8 cellular contexts compared by ENCODE assay signal in genomic region chr10:79071535-79071923, GRCh38. TPM values are rescaled to one million over a fixed set of nuclear protein-coding genes. Genes with fewer than 3 reads are reported as not detected.
DNase-seq lines count a peak whose midpoint lies in the region; ATAC-seq, FAIRE-seq and TF ChIP-seq lines count a peak whose summit lies in the region.

No MANE protein-coding gene starts in this region.

- TF ChIP-seq EP300 in gastroesophageal sphincter (IDR thresholded peaks at IDR 0.05) = no peak
- no peak for TF ChIP-seq EP300 in sigmoid colon (IDR thresholded peaks at IDR 0.05)

- peak overlapping the region; percentile 92 to 99 (median 96) for H3K27ac ChIP-seq in gastroesophageal sphincter
- H3K27ac ChIP-seq in sigmoid colon = peak overlapping the region; percentile 96 to 100 (median 99)

- H3K27me3 ChIP-seq in gastroesophageal sphincter (no peaks in the 10 kb centered on the region), sigmoid colon (no peaks in the 10 kb centered on the region)

- intact Hi-C loops in activated B cell treated with CpG ODN at 0.5 μM for 24 hours (cut with micrococcal nuclease) = no loop called here
- intact Hi-C loops in sigmoid colon (cut with DNase I) = loop anchor here (1.0 to 2.0 kb wide), 3 partner anchors 42 to 769 kb away; no protein-coding TSS in a partner anchor

- DNase-seq in activated B cell treated with CpG ODN at 0.5 μM for 24 hours = no peak
- DNase-seq in sigmoid colon = no peak
- no peak for DNase-seq in NCI-H1092 treated with DMSO at 0.1 percent for 48 hours (lab: John Stamatoyannopoulos, UW)
- DNase-seq in GM12891 (ENCODE audit: insufficient read length, low spot score) = no peak
- no peak for DNase-seq in amygdala (lab: John Stamatoyannopoulos, UW)

- H3K4me3 ChIP-seq in GM08714 (ENCODE audit: low read length) (peak overlapping the region; percentile 4; the same call in 1 of the 2 replicates), gastroesophageal sphincter (peak overlapping the region; percentile 74 to 77), sigmoid colon (peak overlapping the region; percentile 70 to 96 (median 84))

- H3K4me1 Mint-ChIP-seq in activated B cell treated with CpG ODN at 0.5 μM for 24 hours = peaks cover 30% of the 10 kb centered on the region

- ATAC-seq in activated B cell treated with CpG ODN at 0.5 μM for 24 hours (ENCODE audit: low read depth) = no peak
- ATAC-seq in gastroesophageal sphincter = no peak
- ATAC-seq in GM21515 (IDR thresholded peaks at IDR 0.05; ENCODE audit: unreplicated experiment) = no peak

- no peak for FAIRE-seq in GM12891 (lab: Jason Lieb, UNC)

- CTCF ChIA-PET in activated B cell treated with CpG ODN at 0.5 μM for 24 hours (lab: Charles Lee) = no interaction called here

- H3K9me3 Mint-ChIP-seq in activated B cell treated with CpG ODN at 0.5 μM for 24 hours = no peaks in the 10 kb centered on the region

- H3K9me3 ChIP-seq in gastroesophageal sphincter = no peaks in the 10 kb centered on the region
- H3K9me3 ChIP-seq in sigmoid colon = no peaks in the 10 kb centered on the region

- 0 to 4% methylated on average over 4 to 5 of the region's 8 CpGs for WGBS in gastroesophageal sphincter (ENCODE audit: low coverage in 1 of 2), 2 donors
- 5 to 15% methylated on average over 8 of the region's 8 CpGs for WGBS in sigmoid colon, 2 donors

- TF ChIP-seq POLR2A in gastroesophageal sphincter (IDR thresholded peaks at IDR 0.05) (no peak), sigmoid colon (IDR thresholded peaks at IDR 0.05) (no peak), GM12891 (IDR thresholded peaks at IDR 0.05; ENCODE audit: low read depth, low read length) (no peak)

- TF ChIP-seq CTCF in activated B cell treated with CpG ODN at 0.5 μM for 24 hours (IDR thresholded peaks at IDR 0.05) = no peak
- no peak for TF ChIP-seq CTCF in gastroesophageal sphincter (IDR thresholded peaks at IDR 0.05)
- no peak for TF ChIP-seq CTCF in sigmoid colon (IDR thresholded peaks at IDR 0.05)

- H3K36me3 ChIP-seq in gastroesophageal sphincter (no peaks in the 10 kb centered on the region), sigmoid colon (no peaks in the 10 kb centered on the region)

- H3K4me3 Mint-ChIP-seq in activated B cell treated with CpG ODN at 0.5 μM for 24 hours = peak overlapping the region; percentile 80

- H3K36me3 Mint-ChIP-seq in activated B cell treated with CpG ODN at 0.5 μM for 24 hours (ENCODE audit: low read depth) = peaks cover 5% of the 10 kb centered on the region

- H3K27me3 Mint-ChIP-seq in activated B cell treated with CpG ODN at 0.5 μM for 24 hours = peaks cover 32% of the 10 kb centered on the region

- POLR2A ChIA-PET in activated B cell treated with CpG ODN at 0.5 μM for 24 hours (lab: Charles Lee) = interaction anchor here (0.9 to 1.0 kb wide), 2 partner anchors 9 to 20 kb away, joined by 3 read pairs; no protein-coding TSS in a partner anchor

- no peak overlapping the region for H3K27ac Mint-ChIP-seq in activated B cell treated with CpG ODN at 0.5 μM for 24 hours

- H3K4me1 ChIP-seq in gastroesophageal sphincter = peaks cover 7 to 72% (median 54%) of the 10 kb centered on the region in 3 donors
- peaks cover 2 to 71% (median 65%) of the 10 kb centered on the region in 4 donors for H3K4me1 ChIP-seq in sigmoid colon

TF ChIP-seq in GM12891, 5 proteins besides CTCF, POLR2A, EP300 and RAD21:
- TF ChIP-seq PAX5 (IDR thresholded peaks at IDR 0.05; ENCODE audit: insufficient read depth, low read length, severe bottlenecking) = no peak
- no peak for TF ChIP-seq SPI1 (IDR thresholded peaks at IDR 0.05; ENCODE audit: low read depth, low read length)
- no peak for TF ChIP-seq POLR2AphosphoS5 (IDR thresholded peaks at IDR 0.05; ENCODE audit: low read depth, low read length)
- no peak for TF ChIP-seq POU2F2 (IDR thresholded peaks at IDR 0.05; ENCODE audit: low read depth, low read length)
- TF ChIP-seq TAF1 (IDR thresholded peaks at IDR 0.05; ENCODE audit: low read depth, low read length) = no peak

RNA-seq across cellular contexts. Expression of gene ZMIZ1, which starts 2.8 kb away (rescaled TPM):
- 88.2 and 93.9 TPM in 2 replicates for total RNA-seq in activated B cell treated with CpG ODN at 0.5 μM for 24 hours
- total RNA-seq in gastroesophageal sphincter = 10 to 100 TPM; 36.3 to 79.2 (median 67.1) TPM
- 10 to 100 TPM; 26.5 to 49.3 (median 37.5) TPM for total RNA-seq in sigmoid colon
- polyA plus RNA-seq in sigmoid colon = 10 to 100 TPM; 17.4 to 31.5 (median 25.4) TPM
- 21.2 TPM for polyA plus RNA-seq in GM12891 (2012; ENCODE audit: low read depth, missing spikeins)

Comparison
In these comparisons a context has a peak if more than half of its experiments do, and no peak if none do; other contexts are left out.
1. H3K4me3 ChIP-seq: peak in every context shown above with its lines; median percentile 84 in sigmoid colon; 76 in gastroesophageal sphincter; 4 in GM08714.